Comparison of ENCODE assay signal across 8 cellular contexts in the genomic region with DNA sequence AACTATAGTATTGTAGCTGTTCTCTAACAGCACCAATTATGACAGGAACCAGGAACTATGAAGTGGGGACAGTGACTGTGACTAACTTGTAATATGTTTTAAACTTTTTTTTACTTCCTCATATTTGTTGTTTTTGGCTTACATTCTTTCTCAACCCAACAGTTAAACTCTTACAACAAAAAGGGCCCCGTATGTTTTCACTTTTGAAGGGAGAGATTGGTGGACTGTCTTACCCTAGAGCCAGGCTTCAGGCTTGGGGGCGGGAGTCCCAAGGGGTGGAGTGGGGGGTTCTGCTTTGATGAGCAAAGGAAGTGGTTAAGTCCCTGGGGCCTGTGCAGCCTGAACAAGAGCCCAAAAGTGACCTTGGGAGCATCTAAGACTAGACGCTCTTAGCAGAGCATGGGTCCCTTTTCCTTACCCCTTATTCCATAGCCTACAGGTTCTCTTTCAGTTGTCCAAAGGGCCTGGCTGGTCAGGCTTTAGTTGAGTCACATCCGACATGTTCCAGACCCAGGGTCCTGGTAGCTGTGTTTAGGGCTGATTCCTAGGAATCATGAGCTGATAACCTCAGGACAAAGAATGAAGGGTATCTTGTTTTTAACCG. TPM values are rescaled to one million over a fixed set of nuclear protein-coding genes. Genes with fewer than 3 reads are reported as not detected.
DNase-seq lines count a peak whose midpoint lies in the region; ATAC-seq and TF ChIP-seq lines count a peak whose summit lies in the region.

No MANE protein-coding gene starts in this region.

- H3K27me3 Mint-ChIP-seq in endodermal cell (ENCODE audit: insufficient read depth): no peaks in the 10 kb centered on the region

- 93 to 100% methylated on average over 1 to 5 of the region's 5 CpGs for WGBS in endodermal cell (ENCODE audit: insufficient coverage in 1 of 2, insufficient read length in 1 of 2), 2 experiments
- WGBS in neuronal stem cell (ENCODE audit: extremely low coverage in 2 of 2, insufficient read length in 2 of 2, insufficient replicate concordance in 1 of 2), 2 donors: no CpG with 5 or more reads among the region's 5 CpGs

- DNase-seq in M059J (ENCODE audit: low read depth): peak; percentile 59
- DNase-seq in endodermal cell: no peak
- DNase-seq in stimulated activated effector memory CD8-positive, alpha-beta T cell treated with anti-CD3 and anti-CD28 coated beads, Interleukin-12 subunit alpha, Interleukin-12 subunit beta, amount 100 ng/mL, for 72 hours (ENCODE audit: low spot score in 2 of 2): no peak
- DNase-seq in neuronal stem cell (ENCODE audit: low spot score): no peak
- DNase-seq in NCI-H774 (lab: John Stamatoyannopoulos, UW): no peak
- DNase-seq in activated CD4-positive, alpha-beta T cell treated with anti-CD3 and anti-CD28 coated beads for 4 hours: no peak

- H3K4ac ChIP-seq in neuronal stem cell (ENCODE audit: low read length): no peak overlapping the region

- H3K36me3 ChIP-seq in endodermal cell (ENCODE audit: control insufficient read depth, insufficient read depth, low read length) (no peaks in the 10 kb centered on the region), neuronal stem cell (replicated peaks in 1 of 2; ENCODE audit: control insufficient read depth in 2 of 2, insufficient read depth in 2 of 2, low read length in 2 of 2) (no peaks in the 10 kb centered on the region)

- H3K4me3 Mint-ChIP-seq in endodermal cell: no peak overlapping the region
- H3K4me3 Mint-ChIP-seq in stimulated activated effector memory CD8-positive, alpha-beta T cell treated with anti-CD3 and anti-CD28 coated beads, Interleukin-12 subunit alpha, Interleukin-12 subunit beta, amount 100 ng/mL, for 72 hours: no peak overlapping the region

- H3K9me3 ChIP-seq in endodermal cell (ENCODE audit: control insufficient read depth, low read length) (no peaks in the 10 kb centered on the region), neuronal stem cell (replicated peaks in 1 of 2; ENCODE audit: control insufficient read depth in 2 of 2, insufficient read depth in 1 of 2, low read depth in 1 of 2, low read length in 2 of 2) (no peaks in the 10 kb centered on the region)

- H2BK12ac ChIP-seq in neuronal stem cell (ENCODE audit: low read length): no peak overlapping the region

- H3K4me3 ChIP-seq in endodermal cell (ENCODE audit: low read length) (no peak overlapping the region), neuronal stem cell (ENCODE audit: low read length in 2 of 2) (no peak overlapping the region)

- no peak overlapping the region for H3K23ac ChIP-seq in neuronal stem cell (ENCODE audit: low read depth, low read length, poor library complexity)

- TF ChIP-seq CTCF in endodermal cell (conservative IDR thresholded peaks at IDR 0.05): no peak

- no peaks in the 10 kb centered on the region for H3K36me3 Mint-ChIP-seq in endodermal cell (ENCODE audit: low read depth)
- H3K36me3 Mint-ChIP-seq in stimulated activated effector memory CD8-positive, alpha-beta T cell treated with anti-CD3 and anti-CD28 coated beads, Interleukin-12 subunit alpha, Interleukin-12 subunit beta, amount 100 ng/mL, for 72 hours: no peaks in the 10 kb centered on the region

- peak overlapping the region; percentile 76 for H3K27ac Mint-ChIP-seq in endodermal cell
- peak overlapping the region; percentile 89 for H3K27ac Mint-ChIP-seq in stimulated activated effector memory CD8-positive, alpha-beta T cell treated with anti-CD3 and anti-CD28 coated beads, Interleukin-12 subunit alpha, Interleukin-12 subunit beta, amount 100 ng/mL, for 72 hours

- no peak overlapping the region for H3K27ac ChIP-seq in endodermal cell (ENCODE audit: low read depth, low read length)
- H3K27ac ChIP-seq in neuronal stem cell (replicated peaks; ENCODE audit: low read length): no peak overlapping the region

- H3K9me3 Mint-ChIP-seq in endodermal cell: no peaks in the 10 kb centered on the region
- H3K9me3 Mint-ChIP-seq in stimulated activated effector memory CD8-positive, alpha-beta T cell treated with anti-CD3 and anti-CD28 coated beads, Interleukin-12 subunit alpha, Interleukin-12 subunit beta, amount 100 ng/mL, for 72 hours: no peaks in the 10 kb centered on the region

- H2BK15ac ChIP-seq in neuronal stem cell (ENCODE audit: low read length): no peak overlapping the region

- no peak overlapping the region for H2BK5ac ChIP-seq in neuronal stem cell (ENCODE audit: low read length)

- no peak overlapping the region for H2AFZ ChIP-seq in neuronal stem cell (ENCODE audit: low read length)

- H3K4me1 ChIP-seq in endodermal cell (ENCODE audit: control insufficient read depth, insufficient read depth, low read length) (no peaks in the 10 kb centered on the region), neuronal stem cell (ENCODE audit: control insufficient read depth in 2 of 2, insufficient read depth in 1 of 2, low read depth in 1 of 2, low read length in 2 of 2) (no peaks in the 10 kb centered on the region)

- no peak overlapping the region for H2BK120ac ChIP-seq in neuronal stem cell (ENCODE audit: low read depth, low read length)

- no peak overlapping the region for H2AK5ac ChIP-seq in neuronal stem cell (ENCODE audit: low read depth, low read length)

- H3K27me3 ChIP-seq in endodermal cell (ENCODE audit: control insufficient read depth, insufficient read depth, low read length, poor library complexity, severe bottlenecking) (no peaks in the 10 kb centered on the region), neuronal stem cell (ENCODE audit: control insufficient read depth in 3 of 3, insufficient read depth in 3 of 3, low read depth in 1 of 3, low read length in 3 of 3) (no peaks in the 10 kb centered on the region)

- no peak overlapping the region for H4K91ac ChIP-seq in neuronal stem cell (ENCODE audit: low read depth, low read length, poor library complexity)

- H3K9ac ChIP-seq in endodermal cell (ENCODE audit: extremely low read depth, low read length, poor library complexity, severe bottlenecking) (no peak overlapping the region), neuronal stem cell (ENCODE audit: low read depth, low read length, poor library complexity) (no peak overlapping the region)

- no peak overlapping the region for H4K8ac ChIP-seq in neuronal stem cell (ENCODE audit: low read depth, low read length)

- no peak overlapping the region for H3K4me2 ChIP-seq in neuronal stem cell (ENCODE audit: insufficient read depth, low read length, poor library complexity, severe bottlenecking)

- no peak overlapping the region for H3K18ac ChIP-seq in neuronal stem cell (ENCODE audit: low read length)

- no peaks in the 10 kb centered on the region for H3K79me1 ChIP-seq in neuronal stem cell (ENCODE audit: low read depth, low read length)

- no peaks in the 10 kb centered on the region for H3K4me1 Mint-ChIP-seq in endodermal cell
- peaks cover 30% of the 10 kb centered on the region for H3K4me1 Mint-ChIP-seq in stimulated activated effector memory CD8-positive, alpha-beta T cell treated with anti-CD3 and anti-CD28 coated beads, Interleukin-12 subunit alpha, Interleukin-12 subunit beta, amount 100 ng/mL, for 72 hours

- ATAC-seq in GM18498 (IDR thresholded peaks at IDR 0.05; ENCODE audit: unreplicated experiment) (peak; percentile 98), GM21619 (IDR thresholded peaks at IDR 0.05; ENCODE audit: unreplicated experiment) (peak; percentile 99)
- ATAC-seq in stimulated activated effector memory CD8-positive, alpha-beta T cell treated with anti-CD3 and anti-CD28 coated beads, Interleukin-12 subunit alpha, Interleukin-12 subunit beta, amount 100 ng/mL, for 72 hours: peak; percentile 80

- no peak overlapping the region for H3K14ac ChIP-seq in neuronal stem cell (ENCODE audit: low read length)

RNA-seq across cellular contexts. Expression of gene STIM1, which starts 38.8 kb away (rescaled TPM):
- 35.6 and 37.6 TPM in 2 replicates for total RNA-seq in M059J (2014; rRNA removed; shearing (Covaris generic))
- total RNA-seq in endodermal cell: 10 to 100 TPM; 20.9 to 27.9 TPM
- polyA plus RNA-seq in endodermal cell (2013, experiment 1 of 2): 22.2 TPM
- 20.2 TPM for polyA plus RNA-seq in endodermal cell (2013, experiment 2 of 2)
- polyA plus RNA-seq in neuronal stem cell (2013, experiment 1 of 2): 14.7 TPM
- 15.1 TPM for polyA plus RNA-seq in neuronal stem cell (2013, experiment 2 of 2)

RNA-seq across cellular contexts. Expression of gene RHOG, which starts 53.5 kb away (rescaled TPM):
- total RNA-seq in M059J (2014; rRNA removed; shearing (Covaris generic)): 46.6 and 67.0 TPM in 2 replicates
- 10 to 100 TPM; 25.5 to 27.6 TPM for total RNA-seq in endodermal cell
- polyA plus RNA-seq in endodermal cell (2013, experiment 1 of 2): 28.0 TPM
- polyA plus RNA-seq in endodermal cell (2013, experiment 2 of 2): 27.2 TPM
- polyA plus RNA-seq in neuronal stem cell (2013, experiment 1 of 2): 28.1 TPM
- polyA plus RNA-seq in neuronal stem cell (2013, experiment 2 of 2): 26.3 TPM
